Comparison of ENCODE assay signal across 2 cellular contexts in genomic region chr2:64470921-64471320, GRCh38.
TF ChIP-seq lines count a peak whose summit lies in the region.

No MANE protein-coding gene starts in this region.

TF ChIP-seq in HCT116, 20 proteins besides CTCF, POLR2A, EP300 and RAD21:
- TF ChIP-seq EGR1 (IDR thresholded peaks at IDR 0.05; ENCODE audit: low read depth) (no peak), SIN3A (IDR thresholded peaks at IDR 0.05; ENCODE audit: low read depth) (no peak), SRF (IDR thresholded peaks at IDR 0.05; ENCODE audit: low read depth) (no peak), ATF3 (IDR thresholded peaks at IDR 0.05) (no peak), TCF7L2 (IDR thresholded peaks at IDR 0.05; ENCODE audit: borderline replicate concordance, extremely low read depth, insufficient read depth, insufficient read length) (no peak), EZH2 (IDR thresholded peaks at IDR 0.05) (no peak), MAX (IDR thresholded peaks at IDR 0.05) (no peak), CBX3 (IDR thresholded peaks at IDR 0.05; ENCODE audit: low read depth) (no peak), ZNF274 (IDR thresholded peaks at IDR 0.05; ENCODE audit: low read depth, low read length) (no peak), SP1 (IDR thresholded peaks at IDR 0.05; ENCODE audit: low read depth) (no peak), POLR2AphosphoS5 (IDR thresholded peaks at IDR 0.05; ENCODE audit: low read depth, low read length) (no peak), EZH2phosphoT487 (IDR thresholded peaks at IDR 0.05; ENCODE audit: borderline replicate concordance) (no peak), REST (IDR thresholded peaks at IDR 0.05; ENCODE audit: low read depth) (no peak), YY1 (IDR thresholded peaks at IDR 0.05; ENCODE audit: extremely low read depth, insufficient replicate concordance, low read depth, low read length) (no peak), JUND (IDR thresholded peaks at IDR 0.05) (no peak), ELF1 (IDR thresholded peaks at IDR 0.05; ENCODE audit: borderline replicate concordance, low read depth) (no peak), FOSL1 (IDR thresholded peaks at IDR 0.05; ENCODE audit: low read depth) (no peak), ZFX (IDR thresholded peaks at IDR 0.05) (no peak)

TF ChIP-seq in H1, 55 proteins besides CTCF, POLR2A, EP300 and RAD21:
- TF ChIP-seq TAF7 (optimal IDR thresholded peaks at IDR 0.05; ENCODE audit: borderline replicate concordance, low read depth, low read length) (no peak), POLR2AphosphoS5 (IDR thresholded peaks at IDR 0.05; ENCODE audit: low read depth, low read length) (no peak), RXRA (IDR thresholded peaks at IDR 0.05; ENCODE audit: insufficient read depth, low read depth, low read length) (no peak), RFX5 (IDR thresholded peaks at IDR 0.05; ENCODE audit: borderline replicate concordance, low read depth, low read length) (no peak), GABPA (IDR thresholded peaks at IDR 0.05; ENCODE audit: borderline replicate concordance, insufficient read depth, low read length) (no peak), RBBP5 (IDR thresholded peaks at IDR 0.05; ENCODE audit: borderline replicate concordance, low read depth, low read length) (no peak), CHD1 (IDR thresholded peaks at IDR 0.05; ENCODE audit: low read depth, low read length) (no peak), TCF12 (IDR thresholded peaks at IDR 0.05; ENCODE audit: low read depth, low read length) (no peak)
